1 cellular context compared by ENCODE assay signal in genomic region chr7:135962802-135963201, GRCh38.
TF ChIP-seq lines count a peak whose summit lies in the region.

No MANE protein-coding gene starts in this region.

TF ChIP-seq in HepG2, 621 proteins besides CTCF, POLR2A, EP300 and RAD21 (continued from another document):
- TF ChIP-seq CSRNP1 (CRISPR knock-in tag; IDR thresholded peaks at IDR 0.05) (no peak), IRF2 (CRISPR knock-in tag; IDR thresholded peaks at IDR 0.05) (no peak), ZKSCAN5 (CRISPR knock-in tag; IDR thresholded peaks at IDR 0.05) (no peak), TEAD3 (CRISPR knock-in tag; optimal IDR thresholded peaks at IDR 0.05; ENCODE audit: borderline replicate concordance) (no peak), SIX1 (CRISPR knock-in tag; IDR thresholded peaks at IDR 0.05; ENCODE audit: borderline replicate concordance) (no peak)
